In the genomic region with DNA sequence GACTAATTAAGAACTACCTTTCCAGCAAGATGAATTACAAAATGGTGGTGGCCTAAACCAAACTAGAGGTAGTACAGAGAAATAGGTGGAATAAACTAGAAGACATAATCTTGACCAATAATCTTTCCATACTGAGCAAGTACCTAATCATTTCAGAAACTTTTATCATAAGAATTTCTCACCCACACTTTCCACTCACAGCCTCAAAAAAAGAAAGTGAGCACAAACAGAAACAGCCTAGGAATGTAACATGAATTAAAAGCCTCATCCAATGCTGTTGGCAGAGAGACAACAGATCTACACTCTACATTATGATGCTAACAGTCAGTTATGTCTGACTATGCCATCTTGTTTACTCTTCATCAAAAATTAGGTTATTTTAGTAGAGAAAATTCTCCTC, we compare ENCODE assay signal across 1 cellular context.
TF ChIP-seq lines count a peak whose summit lies in the region.

No MANE protein-coding gene starts in this region.

TF ChIP-seq in H1, 55 proteins besides CTCF, POLR2A, EP300 and RAD21 (continued from another document):
- TF ChIP-seq, protein P1, sequence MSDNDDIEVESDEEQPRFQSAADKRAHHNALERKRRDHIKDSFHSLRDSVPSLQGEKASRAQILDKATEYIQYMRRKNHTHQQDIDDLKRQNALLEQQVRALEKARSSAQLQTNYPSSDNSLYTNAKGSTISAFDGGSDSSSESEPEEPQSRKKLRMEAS (IDR thresholded peaks at IDR 0.05), result no peak
- no peak for TF ChIP-seq HDAC6 (IDR thresholded peaks at IDR 0.05; ENCODE audit: low read depth, low read length)
